ENCODE assay signal across 8 cellular contexts in the genomic region with DNA sequence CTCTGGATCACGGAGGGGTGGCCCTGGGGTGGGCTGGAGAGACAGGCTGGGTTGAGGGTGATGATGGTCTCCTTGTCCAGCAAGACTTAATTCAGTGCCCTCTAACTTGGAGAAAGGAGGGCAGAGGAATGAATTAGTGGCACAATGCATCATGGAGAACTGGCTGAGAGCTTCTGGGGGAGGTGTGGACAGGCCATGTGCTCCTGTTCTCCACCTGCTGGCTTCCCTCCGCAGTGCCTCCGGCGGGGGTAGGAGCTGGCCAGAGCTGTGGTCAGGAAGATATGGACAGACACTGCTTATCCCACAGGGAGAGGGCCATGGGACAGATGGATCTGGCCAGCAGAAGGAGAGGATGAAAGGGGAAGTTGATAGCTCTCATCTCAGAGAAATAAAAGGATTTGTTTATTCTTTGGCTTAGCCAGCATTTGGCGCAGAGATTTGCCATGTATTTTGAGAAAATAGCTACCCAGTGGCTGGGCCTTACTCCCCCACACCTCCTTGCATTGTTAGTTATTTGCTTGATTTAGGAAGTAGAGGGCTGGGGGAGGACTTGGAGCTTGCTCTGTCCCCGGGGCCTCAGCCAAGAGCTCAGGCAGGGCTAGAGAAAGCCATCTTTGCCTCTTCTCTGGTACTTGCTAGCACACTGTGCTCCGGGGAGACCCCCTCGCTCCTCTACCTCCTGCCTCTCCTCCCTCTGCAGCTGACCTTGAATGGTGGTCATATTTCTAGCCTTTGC.
DNase-seq lines count a peak whose midpoint lies in the region; ATAC-seq and TF ChIP-seq lines count a peak whose summit lies in the region.

No MANE protein-coding gene starts in this region.

- peaks cover 5% of the 10 kb centered on the region for H3K79me1 ChIP-seq in trophoblast cell (ENCODE audit: low read length)

- H3K4me3 ChIP-seq in trophoblast cell (ENCODE audit: low read depth, low read length): no peak overlapping the region

- H3K9ac ChIP-seq in trophoblast cell (ENCODE audit: low read length): no peak overlapping the region

- H2BK12ac ChIP-seq in trophoblast cell (ENCODE audit: low read length): no peak overlapping the region

- H3K14ac ChIP-seq in trophoblast cell (ENCODE audit: low read length): peak overlapping the region; percentile 40

- H3K23ac ChIP-seq in trophoblast cell (ENCODE audit: low read length): no peak overlapping the region

- DNase-seq in NCI-H1417 (lab: John Stamatoyannopoulos, UW): peak in 2 of 3 experiments; percentile 60 to 76
- no peak for DNase-seq in NCI-H1417 treated with DMSO at 0.1 percent for 48 hours (lab: John Stamatoyannopoulos, UW)
- DNase-seq in foreskin keratinocyte: no peak
- peak in 1 of 2 donors; percentile 34 for DNase-seq in trophoblast cell
- DNase-seq in HUDEP-2 (lab: John Stamatoyannopoulos, UW; ENCODE audit: unreplicated experiment in 76 of 76): no peak

- no peak overlapping the region for H2AK5ac ChIP-seq in trophoblast cell (ENCODE audit: low read length)

- no peaks in the 10 kb centered on the region for H3K79me2 ChIP-seq in trophoblast cell (ENCODE audit: control insufficient read depth, insufficient read depth, low read length, poor library complexity)

- WGBS in trophoblast cell (ENCODE audit: extremely low coverage, insufficient coverage, insufficient read length): no CpG with 5 or more reads among the region's 8 CpGs

- H3K4me2 ChIP-seq in trophoblast cell (ENCODE audit: low read length): peak overlapping the region; percentile 59

- H3K27me3 ChIP-seq in foreskin keratinocyte (peaks cover 47% of the 10 kb centered on the region), trophoblast cell (ENCODE audit: insufficient read depth, low read length) (no peaks in the 10 kb centered on the region)

- peak overlapping the region; percentile 73 for H4K91ac ChIP-seq in trophoblast cell (ENCODE audit: low read depth, low read length)

- peak overlapping the region; percentile 47 for H2BK5ac ChIP-seq in trophoblast cell (ENCODE audit: low read depth, low read length, poor library complexity)

- H3K9me3 ChIP-seq in trophoblast cell (ENCODE audit: insufficient read depth, low read depth, low read length): peaks cover 2% of the 10 kb centered on the region

- no peak overlapping the region for H3K18ac ChIP-seq in trophoblast cell (ENCODE audit: low read length)

- H3K27ac ChIP-seq in foreskin keratinocyte: no peak overlapping the region
- peak overlapping the region; percentile 63 for H3K27ac ChIP-seq in trophoblast cell (ENCODE audit: low read depth, low read length)

- peak overlapping the region; percentile 71 for H4K12ac ChIP-seq in trophoblast cell (ENCODE audit: low read depth, low read length)

- no peaks in the 10 kb centered on the region for H3K36me3 ChIP-seq in trophoblast cell (ENCODE audit: control insufficient read depth in 1 of 2, insufficient read depth in 2 of 2, low read length in 2 of 2)

- H3K4ac ChIP-seq in trophoblast cell (ENCODE audit: low read depth, low read length): no peak overlapping the region

- no peaks in the 10 kb centered on the region for H3K4me1 ChIP-seq in foreskin keratinocyte
- peaks cover 9 to 15% of the 10 kb centered on the region in 2 experiments for H3K4me1 ChIP-seq in trophoblast cell (ENCODE audit: control insufficient read depth in 1 of 2, insufficient read depth in 2 of 2, low read length in 2 of 2)

- H4K8ac ChIP-seq in trophoblast cell (ENCODE audit: low read depth, low read length): peak overlapping the region; percentile 78

- ATAC-seq in foreskin keratinocyte (peak; percentile 24), HG02852 (IDR thresholded peaks at IDR 0.05; ENCODE audit: unreplicated experiment) (no peak), GM19324 (IDR thresholded peaks at IDR 0.05; ENCODE audit: low FRiP score, unreplicated experiment) (no peak)

- peak overlapping the region; percentile 31 for H2BK120ac ChIP-seq in trophoblast cell (ENCODE audit: insufficient read depth, low read length, poor library complexity)

- peak overlapping the region; percentile 60 for H2AFZ ChIP-seq in trophoblast cell (ENCODE audit: insufficient read depth, low read length, poor library complexity)

- peak; percentile 19 for TF ChIP-seq CTCF in foreskin keratinocyte (conservative IDR thresholded peaks at IDR 0.05)

TF ChIP-seq in PFSK-1, 5 proteins besides CTCF, POLR2A, EP300 and RAD21:
- TF ChIP-seq SIN3A (IDR thresholded peaks at IDR 0.05; ENCODE audit: borderline replicate concordance, insufficient read depth, low read length): no peak
- TF ChIP-seq FOXP2 (optimal IDR thresholded peaks at IDR 0.05; ENCODE audit: borderline replicate concordance, extremely low read depth, extremely low read length, insufficient read depth): peak; percentile 31
- TF ChIP-seq, protein P1, sequence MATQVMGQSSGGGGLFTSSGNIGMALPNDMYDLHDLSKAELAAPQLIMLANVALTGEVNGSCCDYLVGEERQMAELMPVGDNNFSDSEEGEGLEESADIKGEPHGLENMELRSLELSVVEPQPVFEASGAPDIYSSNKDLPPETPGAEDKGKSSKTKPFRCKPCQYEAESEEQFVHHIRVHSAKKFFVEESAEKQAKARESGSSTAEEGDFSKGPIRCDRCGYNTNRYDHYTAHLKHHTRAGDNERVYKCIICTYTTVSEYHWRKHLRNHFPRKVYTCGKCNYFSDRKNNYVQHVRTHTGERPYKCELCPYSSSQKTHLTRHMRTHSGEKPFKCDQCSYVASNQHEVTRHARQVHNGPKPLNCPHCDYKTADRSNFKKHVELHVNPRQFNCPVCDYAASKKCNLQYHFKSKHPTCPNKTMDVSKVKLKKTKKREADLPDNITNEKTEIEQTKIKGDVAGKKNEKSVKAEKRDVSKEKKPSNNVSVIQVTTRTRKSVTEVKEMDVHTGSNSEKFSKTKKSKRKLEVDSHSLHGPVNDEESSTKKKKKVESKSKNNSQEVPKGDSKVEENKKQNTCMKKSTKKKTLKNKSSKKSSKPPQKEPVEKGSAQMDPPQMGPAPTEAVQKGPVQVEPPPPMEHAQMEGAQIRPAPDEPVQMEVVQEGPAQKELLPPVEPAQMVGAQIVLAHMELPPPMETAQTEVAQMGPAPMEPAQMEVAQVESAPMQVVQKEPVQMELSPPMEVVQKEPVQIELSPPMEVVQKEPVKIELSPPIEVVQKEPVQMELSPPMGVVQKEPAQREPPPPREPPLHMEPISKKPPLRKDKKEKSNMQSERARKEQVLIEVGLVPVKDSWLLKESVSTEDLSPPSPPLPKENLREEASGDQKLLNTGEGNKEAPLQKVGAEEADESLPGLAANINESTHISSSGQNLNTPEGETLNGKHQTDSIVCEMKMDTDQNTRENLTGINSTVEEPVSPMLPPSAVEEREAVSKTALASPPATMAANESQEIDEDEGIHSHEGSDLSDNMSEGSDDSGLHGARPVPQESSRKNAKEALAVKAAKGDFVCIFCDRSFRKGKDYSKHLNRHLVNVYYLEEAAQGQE (IDR thresholded peaks at IDR 0.05; ENCODE audit: insufficient read depth in 1 of 2, low read depth in 2 of 2, low read length in 2 of 2): peak in 1 of 2 experiments; percentile 50; a peak in 1 of 4 replicates

Comparison
In these comparisons a context has a peak if more than half of its experiments do, and no peak if none do; other contexts are left out.
1. DNase-seq: peak in NCI-H1417 (2 of 3); none in NCI-H1417 treated with DMSO at 0.1 percent for 48 hours (single experiment), foreskin keratinocyte (0 of 2) and HUDEP-2 (0 of 76).